In genomic region chr9:35656841-35657326, GRCh38 we compare ENCODE assay signal across 2 cellular contexts.
TF ChIP-seq lines count a peak whose summit lies in the region.

No MANE protein-coding gene starts in this region.

TF ChIP-seq in SK-N-SH, 30 proteins besides CTCF, POLR2A, EP300 and RAD21 (continued from another document):
- no peak for TF ChIP-seq MAX (IDR thresholded peaks at IDR 0.05; ENCODE audit: low read depth)
- no peak for TF ChIP-seq YY1 (IDR thresholded peaks at IDR 0.05; ENCODE audit: low read depth)
- TF ChIP-seq TCF12 (IDR thresholded peaks at IDR 0.05) = no peak
- TF ChIP-seq MEF2A (IDR thresholded peaks at IDR 0.05; ENCODE audit: borderline replicate concordance, low read depth) = no peak
- no peak for TF ChIP-seq TEAD4 (IDR thresholded peaks at IDR 0.05; ENCODE audit: borderline replicate concordance, insufficient read depth)
- no peak for TF ChIP-seq JUND (IDR thresholded peaks at IDR 0.05)
- TF ChIP-seq, protein P1, sequence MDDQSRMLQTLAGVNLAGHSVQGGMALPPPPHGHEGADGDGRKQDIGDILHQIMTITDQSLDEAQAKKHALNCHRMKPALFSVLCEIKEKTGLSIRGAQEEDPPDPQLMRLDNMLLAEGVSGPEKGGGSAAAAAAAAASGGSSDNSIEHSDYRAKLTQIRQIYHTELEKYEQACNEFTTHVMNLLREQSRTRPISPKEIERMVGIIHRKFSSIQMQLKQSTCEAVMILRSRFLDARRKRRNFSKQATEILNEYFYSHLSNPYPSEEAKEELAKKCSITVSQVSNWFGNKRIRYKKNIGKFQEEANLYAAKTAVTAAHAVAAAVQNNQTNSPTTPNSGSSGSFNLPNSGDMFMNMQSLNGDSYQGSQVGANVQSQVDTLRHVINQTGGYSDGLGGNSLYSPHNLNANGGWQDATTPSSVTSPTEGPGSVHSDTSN (IDR thresholded peaks at IDR 0.05) = no peak
- TF ChIP-seq, protein P2, sequence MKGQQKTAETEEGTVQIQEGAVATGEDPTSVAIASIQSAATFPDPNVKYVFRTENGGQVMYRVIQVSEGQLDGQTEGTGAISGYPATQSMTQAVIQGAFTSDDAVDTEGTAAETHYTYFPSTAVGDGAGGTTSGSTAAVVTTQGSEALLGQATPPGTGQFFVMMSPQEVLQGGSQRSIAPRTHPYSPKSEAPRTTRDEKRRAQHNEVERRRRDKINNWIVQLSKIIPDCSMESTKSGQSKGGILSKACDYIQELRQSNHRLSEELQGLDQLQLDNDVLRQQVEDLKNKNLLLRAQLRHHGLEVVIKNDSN (IDR thresholded peaks at IDR 0.05; ENCODE audit: borderline replicate concordance, low read depth) = no peak
- TF ChIP-seq NFIC (IDR thresholded peaks at IDR 0.05; ENCODE audit: borderline replicate concordance) = no peak
- no peak for TF ChIP-seq SMC3 (IDR thresholded peaks at IDR 0.05; ENCODE audit: low read depth, low read length)
- no peak for TF ChIP-seq FOSL2 (IDR thresholded peaks at IDR 0.05; ENCODE audit: borderline replicate concordance, low read depth)

TF ChIP-seq in SK-N-SH treated with all-trans-retinoic acid at 6 μM for 48 hours, 23 proteins besides CTCF, POLR2A, EP300 and RAD21 (continued from another document):
- TF ChIP-seq BACH2 (CRISPR knock-in tag; IDR thresholded peaks at IDR 0.05; ENCODE audit: borderline replicate concordance) (no peak), POU6F1 (CRISPR knock-in tag; IDR thresholded peaks at IDR 0.05; ENCODE audit: borderline replicate concordance, low read depth) (no peak), ZNF565 (CRISPR knock-in tag; conservative IDR thresholded peaks at IDR 0.05; ENCODE audit: low read depth) (no peak), ZNF8 (CRISPR knock-in tag; IDR thresholded peaks at IDR 0.05) (no peak), RARB (CRISPR knock-in tag; IDR thresholded peaks at IDR 0.05) (no peak), ESRRG (CRISPR knock-in tag; IDR thresholded peaks at IDR 0.05) (no peak), GLIS3 (CRISPR knock-in tag; IDR thresholded peaks at IDR 0.05) (no peak), TCF4 (CRISPR knock-in tag; IDR thresholded peaks at IDR 0.05; ENCODE audit: borderline replicate concordance) (no peak), OSR1 (CRISPR knock-in tag; IDR thresholded peaks at IDR 0.05) (no peak), ZFP30 (CRISPR knock-in tag; IDR thresholded peaks at IDR 0.05) (no peak), ISL1 (CRISPR knock-in tag; IDR thresholded peaks at IDR 0.05) (no peak), SNAI2 (CRISPR knock-in tag; IDR thresholded peaks at IDR 0.05) (no peak), CSDC2 (CRISPR knock-in tag; IDR thresholded peaks at IDR 0.05) (no peak)
- TF ChIP-seq, protein P3, sequence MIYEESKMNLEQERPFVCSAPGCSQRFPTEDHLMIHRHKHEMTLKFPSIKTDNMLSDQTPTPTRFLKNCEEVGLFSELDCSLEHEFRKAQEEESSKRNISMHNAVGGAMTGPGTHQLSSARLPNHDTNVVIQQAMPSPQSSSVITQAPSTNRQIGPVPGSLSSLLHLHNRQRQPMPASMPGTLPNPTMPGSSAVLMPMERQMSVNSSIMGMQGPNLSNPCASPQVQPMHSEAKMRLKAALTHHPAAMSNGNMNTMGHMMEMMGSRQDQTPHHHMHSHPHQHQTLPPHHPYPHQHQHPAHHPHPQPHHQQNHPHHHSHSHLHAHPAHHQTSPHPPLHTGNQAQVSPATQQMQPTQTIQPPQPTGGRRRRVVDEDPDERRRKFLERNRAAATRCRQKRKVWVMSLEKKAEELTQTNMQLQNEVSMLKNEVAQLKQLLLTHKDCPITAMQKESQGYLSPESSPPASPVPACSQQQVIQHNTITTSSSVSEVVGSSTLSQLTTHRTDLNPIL (CRISPR knock-in tag; IDR thresholded peaks at IDR 0.05; ENCODE audit: low read depth) = no peak
